Comparison of ENCODE assay signal across 35 cellular contexts in the genomic region with DNA sequence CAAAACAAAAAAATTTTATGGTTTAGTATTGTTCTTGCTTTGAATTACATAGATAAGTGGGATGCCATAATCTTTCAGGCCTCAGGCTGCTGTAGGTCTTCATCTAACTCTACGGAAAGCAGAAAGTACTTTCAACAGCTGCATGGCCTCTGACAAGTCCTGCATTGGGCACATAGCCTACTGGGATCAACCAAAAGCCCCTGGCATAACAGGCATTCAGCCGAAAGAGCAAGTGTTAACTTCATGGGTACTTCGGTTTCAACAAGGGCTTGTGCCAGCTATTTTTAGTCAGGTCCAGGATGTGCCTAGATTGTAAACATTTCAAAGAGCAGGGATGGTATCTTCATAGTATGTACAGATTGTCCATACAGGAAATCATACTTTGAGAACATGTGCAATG. TPM values are rescaled to one million over a fixed set of nuclear protein-coding genes. Genes with fewer than 3 reads are reported as not detected.
"Had no signal": no experiment of that assay in that cellular context is flagged by ENCODE, and none has a peak within 500 bp of the region (broad histone marks: within the 10 kb centered on the region; RNA-seq: fewer than 3 reads in every experiment).

No MANE protein-coding gene starts in this region.

- H3K36me3 Mint-ChIP-seq: activated naive CD4-positive, alpha-beta T cell treated with anti-CD3 and anti-CD28 coated beads, Interleukin-2, amount 50 U/mL, for 72 hours had no signal

- H3K4me3 ChIP-seq: adrenal gland, body of pancreas, breast epithelium, Peyer's patch had no signal

- H3K4me1 Mint-ChIP-seq: activated CD4-positive, alpha-beta T cell treated with anti-CD3 and anti-CD28 coated beads, Interleukin-2, amount 10 ng/mL, durations not matched to agents 7 days and 5 days had no signal

- H3K9ac ChIP-seq: KMS-11 had no signal

- H3K9me3 ChIP-seq: adrenal gland, body of pancreas, breast epithelium, Peyer's patch had no signal

- H3K4me2 ChIP-seq: KMS-11 had no signal

- H3K4me1 ChIP-seq: adrenal gland, breast epithelium, Peyer's patch had no signal

- DNase-seq: activated CD4-positive, alpha-beta T cell treated with anti-CD3 and anti-CD28 coated beads for 1 hour; activated CD4-positive, alpha-beta T cell treated with anti-CD3 and anti-CD28 coated beads, Interleukin-2, amount 10 ng/mL, durations not matched to agents 7 days and 5 days; activated CD4-positive, alpha-beta T cell treated with anti-CD3 and anti-CD28 coated beads, Interleukin-2, amount 50 U/mL, for 48 hours; activated CD4-positive, CD25-positive, alpha-beta regulatory T cell; activated CD8-positive, alpha-beta T cell treated with anti-CD3 and anti-CD28 coated beads, Interleukin-2, amount 10 ng/mL, durations not matched to agents 7 days and 5 days; activated gamma-delta T cell treated with Interleukin-2 at 50 U/mL for 16 hours; activated naive CD4-positive, alpha-beta T cell treated with anti-CD3 and anti-CD28 coated beads for 36 hours; activated T-cell treated with anti-CD3 and anti-CD28 coated beads, Interleukin-2, amount 50 U/mL, for 4 hours; adrenal gland; body of pancreas; caudate nucleus; cerebellar nuclear complex; NCI-H1092 treated with DMSO at 0.1 percent for 48 hours; NCI-H1417; NCI-H187 treated with DMSO at 0.1 percent for 48 hours; NCI-H2081; NCI-H2171 treated with DMSO at 0.1 percent for 48 hours; NCI-H2227 treated with DMSO at 0.1 percent for 48 hours; NCI-H524 treated with DMSO at 0.1 percent for 48 hours; NK-92 treated with Interleukin-12 subunit alpha and Interleukin-12 subunit beta, amount 100 ng/mL, for 24 hours; PC-3; Peyer's patch; RPMI8226; SIG-M5; T1000; WERI-Rb-1 had no signal

- H3K27me3 ChIP-seq: adrenal gland, body of pancreas, breast epithelium, Peyer's patch had no signal

- H3K9me3 Mint-ChIP-seq: activated CD4-positive, alpha-beta T cell treated with anti-CD3 and anti-CD28 coated beads, Interleukin-2, amount 10 ng/mL, durations not matched to agents 7 days and 5 days; activated naive CD4-positive, alpha-beta T cell treated with anti-CD3 and anti-CD28 coated beads for 36 hours; activated naive CD4-positive, alpha-beta T cell treated with anti-CD3 and anti-CD28 coated beads, Interleukin-2, amount 50 U/mL, for 72 hours; activated T-cell treated with anti-CD3 and anti-CD28 coated beads, Interleukin-2, amount 50 U/mL, for 4 hours; activated T-helper 1 cell treated with anti-CD3 and anti-CD28 coated beads, Interleukin-12 subunit alpha, Interleukin-12 subunit beta, Interleukin-2, Interleukin-4 antibody, amounts not matched to agents 30 ng/mL and 10 ng/mL and 1 ng/mL, durations not matched to agents 14 hours and 24 hours and 36 hours had no signal

- H3K36me3 ChIP-seq: adrenal gland, breast epithelium, Peyer's patch, WERI-Rb-1 had no signal

- H3K27ac Mint-ChIP-seq: activated CD4-positive, alpha-beta T cell treated with anti-CD3 and anti-CD28 coated beads, Interleukin-2, amount 10 ng/mL, durations not matched to agents 7 days and 5 days; activated CD8-positive, alpha-beta T cell treated with anti-CD3 and anti-CD28 coated beads, Interleukin-2, amount 10 ng/mL, durations not matched to agents 7 days and 5 days; activated naive CD4-positive, alpha-beta T cell treated with anti-CD3 and anti-CD28 coated beads for 36 hours; activated naive CD4-positive, alpha-beta T cell treated with anti-CD3 and anti-CD28 coated beads, Interleukin-2, amount 50 U/mL, for 72 hours; activated T-helper 1 cell treated with anti-CD3 and anti-CD28 coated beads, Interleukin-12 subunit alpha, Interleukin-12 subunit beta, Interleukin-2, Interleukin-4 antibody, amounts not matched to agents 30 ng/mL and 10 ng/mL and 1 ng/mL, durations not matched to agents 14 hours and 24 hours and 36 hours had no signal

- H3K4me3 Mint-ChIP-seq: activated CD4-positive, alpha-beta T cell treated with anti-CD3 and anti-CD28 coated beads, Interleukin-2, amount 10 ng/mL, durations not matched to agents 7 days and 5 days; activated CD8-positive, alpha-beta T cell treated with anti-CD3 and anti-CD28 coated beads, Interleukin-2, amount 10 ng/mL, durations not matched to agents 7 days and 5 days; activated naive CD4-positive, alpha-beta T cell treated with anti-CD3 and anti-CD28 coated beads for 36 hours; activated T-cell treated with anti-CD3 and anti-CD28 coated beads, Interleukin-2, amount 50 U/mL, for 4 hours; activated T-helper 1 cell treated with anti-CD3 and anti-CD28 coated beads, Interleukin-12 subunit alpha, Interleukin-12 subunit beta, Interleukin-2, Interleukin-4 antibody, amounts not matched to agents 30 ng/mL and 10 ng/mL and 1 ng/mL, durations not matched to agents 14 hours and 24 hours and 36 hours had no signal

- H3K27ac ChIP-seq: adrenal gland, body of pancreas, breast epithelium, KMS-11, Peyer's patch, WERI-Rb-1 had no signal

- ATAC-seq: activated CD8-positive, alpha-beta T cell treated with anti-CD3 and anti-CD28 coated beads, Interleukin-2, amount 10 ng/mL, durations not matched to agents 7 days and 5 days; activated naive CD4-positive, alpha-beta T cell treated with anti-CD3 and anti-CD28 coated beads, Interleukin-2, amount 50 U/mL, for 72 hours; activated T-cell treated with anti-CD3 and anti-CD28 coated beads, Interleukin-2, amount 50 U/mL, for 4 hours; body of pancreas; PC-3 had no signal

RNA-seq across cellular contexts. Expression of gene SLN, which starts 3.1 kb away (rescaled TPM):
- total RNA-seq: activated CD4-positive, alpha-beta T cell treated with anti-CD3 and anti-CD28 coated beads, Interleukin-2, amount 10 ng/mL, durations not matched to agents 7 days and 5 days; activated CD8-positive, alpha-beta T cell treated with anti-CD3 and anti-CD28 coated beads, Interleukin-2, amount 10 ng/mL, durations not matched to agents 7 days and 5 days; activated naive CD4-positive, alpha-beta T cell treated with anti-CD3 and anti-CD28 coated beads for 36 hours; activated naive CD4-positive, alpha-beta T cell treated with anti-CD3 and anti-CD28 coated beads, Interleukin-2, amount 50 U/mL, for 72 hours; activated T-cell treated with anti-CD3 and anti-CD28 coated beads, Interleukin-2, amount 50 U/mL, for 4 hours; activated T-helper 1 cell treated with anti-CD3 and anti-CD28 coated beads, Interleukin-12 subunit alpha, Interleukin-12 subunit beta, Interleukin-2, Interleukin-4 antibody, amounts not matched to agents 30 ng/mL and 10 ng/mL and 1 ng/mL, durations not matched to agents 14 hours and 24 hours and 36 hours; breast epithelium; LHCN-M2; M059J; NCI-H460; Peyer's patch; T-helper 1 cell treated with Interleukin-12 subunit alpha and Interleukin-12 subunit beta and Interleukin-4 antibody, amounts not matched to agents 30 ng/mL and 1 ng/mL, for 36 hours; T-helper 2 cell treated with Interferon-gamma antibody and Interleukin-4, amounts not matched to agents 100 ng/mL and 5 ng/mL, for 36 hours had no signal
